3 cellular contexts compared by ENCODE assay signal in genomic region chr12:56799345-56799744, GRCh38. TPM values are rescaled to one million over a fixed set of nuclear protein-coding genes. Genes with fewer than 3 reads are reported as not detected.
"Had no signal": no experiment of that assay in that cellular context is flagged by ENCODE, and none has a peak within 500 bp of the region (broad histone marks: within the 10 kb centered on the region; RNA-seq: fewer than 3 reads in every experiment).

No MANE protein-coding gene starts in this region.

RNA-seq across cellular contexts. Expression of gene HSD17B6, which starts 36.2 kb away (rescaled TPM):
- total RNA-seq: left ventricle myocardium inferior, lung microvascular endothelial cell, mononuclear cell had no signal
